8 cellular contexts compared by ENCODE assay signal in the genomic region with DNA sequence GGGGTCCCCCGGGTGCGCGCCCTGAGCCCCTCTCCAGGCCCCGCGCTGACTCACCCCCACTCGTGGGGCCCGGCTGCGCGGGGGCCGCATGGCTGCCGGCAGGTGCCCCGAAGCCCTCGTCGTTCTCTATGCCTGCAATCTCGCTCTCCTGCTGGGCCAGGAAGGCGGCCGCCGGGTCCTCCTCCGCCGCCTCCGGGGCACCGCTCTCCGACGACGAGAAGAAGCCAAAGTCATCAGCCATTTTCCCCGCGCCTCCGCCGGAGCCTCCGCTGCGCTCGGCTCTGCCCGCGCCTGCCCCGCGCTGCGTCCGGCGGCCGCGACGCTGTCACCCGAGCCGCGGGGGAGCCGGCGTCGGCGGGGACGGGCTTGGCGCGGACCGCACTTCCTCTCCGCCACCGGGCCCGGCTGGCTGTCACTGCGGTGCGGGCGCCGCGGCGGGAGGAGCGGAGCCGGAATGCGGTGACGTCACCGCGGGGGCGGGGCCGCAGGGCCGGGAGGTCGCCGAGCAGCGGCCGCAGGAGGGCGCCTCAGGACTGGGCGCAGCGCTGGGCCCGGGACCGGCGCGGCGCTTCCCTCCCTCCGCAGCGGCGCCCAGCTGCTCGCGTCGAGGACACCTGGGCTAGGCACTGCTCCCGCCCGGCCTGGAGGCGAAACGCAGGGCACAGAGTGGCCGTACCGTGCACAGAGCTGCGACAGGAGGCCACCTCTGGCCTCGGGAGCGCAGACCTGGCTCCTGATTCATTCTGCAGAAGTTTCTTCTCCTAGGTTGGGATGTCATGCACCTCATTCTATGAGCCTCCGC. TPM values are rescaled to one million over a fixed set of nuclear protein-coding genes. Genes with fewer than 3 reads are reported as not detected.
A peak's percentile ranks its signal among the peaks of the same experiment; 100 is the strongest.
DNase-seq lines count a peak whose midpoint lies in the region; ATAC-seq and TF ChIP-seq lines count a peak whose summit lies in the region.

A gene with protein sequence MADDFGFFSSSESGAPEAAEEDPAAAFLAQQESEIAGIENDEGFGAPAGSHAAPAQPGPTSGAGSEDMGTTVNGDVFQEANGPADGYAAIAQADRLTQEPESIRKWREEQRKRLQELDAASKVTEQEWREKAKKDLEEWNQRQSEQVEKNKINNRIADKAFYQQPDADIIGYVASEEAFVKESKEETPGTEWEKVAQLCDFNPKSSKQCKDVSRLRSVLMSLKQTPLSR (minus strand): TSS at position 417 of the 802 bp plus-strand sequence. CDS start 176 bp downstream, at position 241.

- peak within 1 kb of the TSS; percentile 95 for H3K4me2 ChIP-seq in neural progenitor cell

- H3K4me1 Mint-ChIP-seq in neural progenitor cell, result peaks cover 9% of the 10 kb centered on the region

- H3K27me3 ChIP-seq in SJCRH30, result no peaks in the 10 kb centered on the region
- no peaks in the 10 kb centered on the region for H3K27me3 ChIP-seq in foreskin keratinocyte
- H3K27me3 ChIP-seq in neural progenitor cell, result peaks cover 24% of the 10 kb centered on the region

- peak within 1 kb of the TSS; percentile 92 for H2AFZ ChIP-seq in neural progenitor cell (replicated peaks)

- H3K27me3 Mint-ChIP-seq in neural progenitor cell (ENCODE audit: insufficient read depth, low read depth), result peaks cover 2% of the 10 kb centered on the region

- TF ChIP-seq CTCF in foreskin keratinocyte (conservative IDR thresholded peaks at IDR 0.05) (peak; percentile 99), neural progenitor cell (IDR thresholded peaks at IDR 0.05) (peak; percentile 65)

- peaks cover 7% of the 10 kb centered on the region for H3F3A ChIP-seq in neural progenitor cell (ENCODE audit: low read depth)

- DNase-seq in ELR (ENCODE audit: low read depth) (peak; percentile 86), Kasumi-1 (lab: John Stamatoyannopoulos, UW) (peak; percentile 63 to 71), SJCRH30 (peak; percentile 79 to 87), foreskin keratinocyte (peak in 1 of 2 donors; percentile 69), neural progenitor cell (ENCODE audit: low spot score) (peak; percentile 97), stromal cell of bone marrow (ENCODE audit: low read depth) (peak; percentile 67)
- DNase-seq in activated gamma-delta T cell treated with anti-CD3 and anti-CD28 coated beads, Interleukin-2, amount 50 U/mL, for 16 hours (ENCODE audit: low read depth), result peak; percentile 85

- peak within 1 kb of the TSS; percentile 79 for H3K27ac Mint-ChIP-seq in neural progenitor cell

- H3K9me3 ChIP-seq in SJCRH30 (replicated peaks), result no peaks in the 10 kb centered on the region; the same call in 1 of the 2 replicates
- no peaks in the 10 kb centered on the region for H3K9me3 ChIP-seq in neural progenitor cell (ENCODE audit: low read depth)

- peak within 1 kb of the TSS; percentile 56 for H3K9ac ChIP-seq in neural progenitor cell

- no peaks in the 10 kb centered on the region for H4K20me1 ChIP-seq in neural progenitor cell (ENCODE audit: low read depth)

- H3K36me3 ChIP-seq in SJCRH30, result no peaks in the 10 kb centered on the region
- no peaks in the 10 kb centered on the region for H3K36me3 ChIP-seq in neural progenitor cell

- H3K4me1 ChIP-seq in SJCRH30 (no peaks in the 10 kb centered on the region), foreskin keratinocyte (peaks cover 34% of the 10 kb centered on the region), neural progenitor cell (no peaks in the 10 kb centered on the region)

- H3K4me3 Mint-ChIP-seq in neural progenitor cell, result peak within 1 kb of the TSS; percentile 85

- H3K27ac ChIP-seq in SJCRH30, result no peak within 1 kb of the TSS; the same call in 1 of the 2 replicates
- H3K27ac ChIP-seq in foreskin keratinocyte, result peak within 1 kb of the TSS; percentile 94
- H3K27ac ChIP-seq in neural progenitor cell, result no peak within 1 kb of the TSS

- H3K9me3 Mint-ChIP-seq in neural progenitor cell, result peaks cover 6% of the 10 kb centered on the region

- H3K36me3 Mint-ChIP-seq in neural progenitor cell, result no peaks in the 10 kb centered on the region

- H3K4me3 ChIP-seq in SJCRH30 (peak within 1 kb of the TSS; percentile 65), neural progenitor cell (peak within 1 kb of the TSS; percentile 88)

- no peaks in the 10 kb centered on the region for H3K79me2 ChIP-seq in neural progenitor cell (ENCODE audit: low read depth)

- ATAC-seq in GM21825 (IDR thresholded peaks at IDR 0.05; ENCODE audit: unreplicated experiment) (peak; percentile 93), foreskin keratinocyte (peak; percentile 66)

RNA-seq across cellular contexts. Expression of the gene that starts here (rescaled TPM):
- total RNA-seq in SJCRH30 (2014; rRNA removed; shearing (Covaris generic)), result 28.3 and 29.6 TPM in 2 replicates
- total RNA-seq in foreskin keratinocyte (451 and 458 TPM in 2 replicates), neural progenitor cell (ENCODE audit: low replicate concordance) (12.6 and 29.2 TPM in 2 replicates)
- polyA plus RNA-seq in foreskin keratinocyte, result 612 and 644 TPM in 2 replicates

Comparison
In these comparisons a context has a peak if more than half of its experiments do, and no peak if none do; other contexts are left out.
1. RNA of the gene that starts here (total RNA-seq): 451 to 458 TPM in foreskin keratinocyte; 28.3 to 29.6 TPM in SJCRH30 and 12.6 to 29.2 TPM in neural progenitor cell; every median in the first group is over 10 times any median in the second.